In the genomic region with DNA sequence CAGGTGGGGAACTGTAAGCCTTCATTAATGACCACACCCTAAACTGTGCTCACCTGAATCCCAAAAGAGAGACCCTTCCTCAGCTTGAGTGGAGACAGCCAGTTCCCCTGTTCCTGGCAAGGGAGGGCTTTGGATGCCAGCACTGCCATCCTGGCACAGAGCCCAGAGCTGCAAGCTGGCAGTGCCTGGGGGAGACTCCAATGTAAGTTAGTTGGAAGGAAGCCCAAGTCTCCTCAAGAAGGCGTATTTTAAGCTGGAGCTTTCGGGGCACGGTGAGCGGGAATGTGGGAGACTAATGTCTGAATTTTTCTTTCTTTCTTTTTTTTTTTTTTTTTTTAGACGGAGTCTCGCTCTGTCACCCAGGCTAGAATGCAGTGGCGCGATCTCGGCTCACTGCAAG, we compare ENCODE assay signal across 12 cellular contexts. TPM values are rescaled to one million over a fixed set of nuclear protein-coding genes. Genes with fewer than 3 reads are reported as not detected.
DNase-seq lines count a peak whose midpoint lies in the region; ATAC-seq, FAIRE-seq and TF ChIP-seq lines count a peak whose summit lies in the region.
"Had no signal": no experiment of that assay in that cellular context is flagged by ENCODE, and none has a peak within 500 bp of the region (broad histone marks: within the 10 kb centered on the region; RNA-seq: fewer than 3 reads in every experiment).

No MANE protein-coding gene starts in this region.

- H2BK15ac ChIP-seq in H1 (ENCODE audit: low read length) = no peak overlapping the region

- no peak for TF ChIP-seq POLR2A in heart left ventricle (IDR thresholded peaks at IDR 0.05)
- TF ChIP-seq POLR2A in H1 (IDR thresholded peaks at IDR 0.05; ENCODE audit: control extremely low read depth in 1 of 2, low read depth in 2 of 2, low read length in 2 of 2) = no peak

- DNase-seq in heart left ventricle = peak in 2 of 5 donors; percentile 55 to 74
- no peak for DNase-seq in Right ventricle myocardium inferior (ENCODE audit: missing footprints)
- no peak for DNase-seq in H1 (ENCODE audit: low read depth in 1 of 2, low spot score in 2 of 2)
- DNase-seq in activated CD4-positive, alpha-beta T cell treated with anti-CD3 and anti-CD28 coated beads, Interleukin-2, amount 50 U/mL, for 4 hours = no peak
- no peak for DNase-seq in mesenteric fat pad (ENCODE audit: low spot score)
- no peak for DNase-seq in effector CD4-positive, alpha-beta T cell
- DNase-seq: activated effector memory CD4-positive, alpha-beta T cell treated with anti-CD3 and anti-CD28 coated beads, Interleukin-2, amount 50 U/mL, for 16 hours; naive B cell; NCI-H2029 had no signal

- FAIRE-seq in H1 (lab: Jason Lieb, UNC) = no peak

- ATAC-seq in heart left ventricle = no peak
- no peak for ATAC-seq in Right ventricle myocardium inferior
- ATAC-seq in GM19035 (IDR thresholded peaks at IDR 0.05; ENCODE audit: unreplicated experiment) = no peak

- H3K27me3 ChIP-seq in heart left ventricle (no peaks in the 10 kb centered on the region), H1 (replicated peaks in 1 of 4; ENCODE audit: control insufficient read depth in 3 of 4, extremely low read depth in 1 of 4, insufficient read depth in 3 of 4, low read length in 3 of 4) (no peaks in the 10 kb centered on the region; a peak in 1 of 7 replicates)

- H3K36me3 ChIP-seq in heart left ventricle (no peaks in the 10 kb centered on the region), H1 (ENCODE audit: control insufficient read depth in 2 of 4, insufficient read depth in 4 of 4, low read length in 3 of 4) (no peaks in the 10 kb centered on the region)

- H3K4me1 ChIP-seq in heart left ventricle = peaks cover 34 to 81% (median 74%) of the 10 kb centered on the region in 12 donors
- H3K4me1 ChIP-seq in H1 (replicated peaks in 1 of 4; ENCODE audit: control insufficient read depth in 3 of 4, insufficient read depth in 4 of 4, low read length in 3 of 4) = peaks cover 10 to 28% (median 23%) of the 10 kb centered on the region in 4 experiments

- no peaks in the 10 kb centered on the region for H3K9me3 ChIP-seq in heart left ventricle
- no peaks in the 10 kb centered on the region for H3K9me3 ChIP-seq in H1 (ENCODE audit: insufficient read depth in 2 of 2, low read depth in 1 of 2, low read length in 1 of 2)

- H3K27ac ChIP-seq in heart left ventricle = peak overlapping the region; percentile 69 to 100 (median 98)
- H3K27ac ChIP-seq in H1 (ENCODE audit: low read depth, low read length) = no peak overlapping the region

- no peak overlapping the region for H3K4me2 ChIP-seq in H1 (ENCODE audit: insufficient read depth in 1 of 2, low read depth in 2 of 2, low read length in 2 of 2)

- TF ChIP-seq RAD21 in H1 (IDR thresholded peaks at IDR 0.05 in 1 of 2, conservative IDR thresholded peaks at IDR 0.05 in 1 of 2; ENCODE audit: low read depth in 2 of 2, low read length in 2 of 2) = no peak

- H3K23ac ChIP-seq in H1 (ENCODE audit: insufficient read length) = no peak overlapping the region

- no peak for TF ChIP-seq EP300 in H1 (IDR thresholded peaks at IDR 0.05; ENCODE audit: borderline replicate concordance in 1 of 2, low read depth in 2 of 2, low read length in 2 of 2)

- H3K9ac ChIP-seq in H1 (replicated peaks in 1 of 4; ENCODE audit: extremely low read depth in 1 of 4, low read depth in 3 of 4, low read length in 3 of 4) = no peak overlapping the region

- no peak overlapping the region for H2BK120ac ChIP-seq in H1 (replicated peaks; ENCODE audit: low read depth, low read length)

- 58 to 68% (median 66%) methylated on average over 7 to 9 of the region's 9 CpGs for WGBS in heart left ventricle, 4 donors
- 95% methylated on average over 4 of the region's 9 CpGs; no CpG with 5 or more reads in 1 of the 2 experiments for WGBS in H1 (ENCODE audit: extremely low coverage in 1 of 2, insufficient coverage in 1 of 2, insufficient read length in 1 of 2, insufficient replicate concordance in 2 of 2, low coverage in 1 of 2, low lambda C conversion rate in 2 of 2, missing lambda C conversion rate in 1 of 2), 2 experiments

- no peaks in the 10 kb centered on the region for H3K27me3 Mint-ChIP-seq in nephron (ENCODE audit: low read depth)

- CTCF ChIA-PET in H1 (lab: Charles Lee; ENCODE audit: partially characterized antibody) = interaction anchor here (1.1 to 8.5 kb wide), 8 partner anchors 7 to 349 kb away, joined by 3 to 53 read pairs (median 6); no protein-coding TSS in a partner anchor

- H2BK20ac ChIP-seq in H1 (ENCODE audit: low read length) = no peak overlapping the region

- no peak overlapping the region for H4K5ac ChIP-seq in H1 (ENCODE audit: insufficient read length, low read depth, low read length)

- POLR2A ChIA-PET in H1 (lab: Charles Lee; ENCODE audit: partially characterized antibody) = no interaction called here

- no peak overlapping the region for H2AFZ ChIP-seq in H1 (ENCODE audit: low read length)

- H3K4ac ChIP-seq in H1 (replicated peaks; ENCODE audit: insufficient read length, low read depth, low read length) = peak overlapping the region; percentile 60

- no peak overlapping the region for H4K8ac ChIP-seq in H1 (ENCODE audit: extremely low read depth, insufficient read depth, low read length)

- peak overlapping the region in 3 of 12 donors; percentile 1 to 98 (median 93) for H3K4me3 ChIP-seq in heart left ventricle
- no peak overlapping the region for H3K4me3 ChIP-seq in H1 (ENCODE audit: extremely low read depth in 1 of 4, insufficient read depth in 2 of 4, low read depth in 3 of 4, low read length in 4 of 4)

- H3K14ac ChIP-seq in H1 (ENCODE audit: insufficient read length) = no peak overlapping the region

- peaks cover 16% of the 10 kb centered on the region for H3K36me3 Mint-ChIP-seq in nephron (ENCODE audit: low read depth)
- H3K36me3 Mint-ChIP-seq: naive B cell had no signal

- H2AK5ac ChIP-seq in H1 (ENCODE audit: low read depth, low read length) = peak overlapping the region; percentile 33; the same call in 1 of the 2 replicates

- no peak overlapping the region for H4K91ac ChIP-seq in H1 (replicated peaks; ENCODE audit: insufficient read length, low read length)

- H2BK12ac ChIP-seq in H1 (ENCODE audit: low read depth, low read length) = no peak overlapping the region

- no peak for TF ChIP-seq CTCF in heart left ventricle (IDR thresholded peaks at IDR 0.05)
- no peak for TF ChIP-seq CTCF in H1 (IDR thresholded peaks at IDR 0.05; ENCODE audit: control extremely low read depth in 1 of 3, insufficient read depth in 1 of 3, low read depth in 1 of 3, low read length in 3 of 3)
- no peak for TF ChIP-seq CTCF in nephron (IDR thresholded peaks at IDR 0.05; ENCODE audit: unreplicated experiment in 3 of 3)

- H3K27ac Mint-ChIP-seq in nephron = peak overlapping the region; percentile 59 to 91 (median 89)

- peaks cover 62% of the 10 kb centered on the region for H3K4me1 Mint-ChIP-seq in nephron

- H3K23me2 ChIP-seq in H1 (ENCODE audit: low read depth, low read length) = peaks cover 16% of the 10 kb centered on the region; the same call in 1 of the 2 replicates

- no peak overlapping the region for H2BK5ac ChIP-seq in H1 (ENCODE audit: low read depth, low read length)

- H3K79me2 ChIP-seq in H1 (ENCODE audit: control insufficient read depth in 1 of 2, insufficient read depth in 2 of 2, low read length in 2 of 2) = peaks cover 0 to 31% of the 10 kb centered on the region in 2 experiments; a peak in 1 of 4 replicates

- peak overlapping the region; percentile 19 to 78 (median 58) for H3K4me3 Mint-ChIP-seq in nephron

- H3K79me1 ChIP-seq in H1 (ENCODE audit: low read depth, low read length) = no peaks in the 10 kb centered on the region; the same call in none of the 2 replicates

- intact Hi-C loops in heart left ventricle (cut with DNase I) (loop anchor here in 2 of 10 donors (2.0 to 10.0 kb wide), 2 partner anchors 14 to 52 kb away; no protein-coding TSS in a partner anchor), Right ventricle myocardium inferior (cut with DNase I) (no loop called here)

- peaks cover 0 to 2% of the 10 kb centered on the region in 2 experiments for H4K20me1 ChIP-seq in H1 (replicated peaks in 1 of 2; ENCODE audit: control insufficient read depth in 1 of 2, insufficient read depth in 2 of 2, low read length in 2 of 2)

- no peak overlapping the region for H3K18ac ChIP-seq in H1 (ENCODE audit: extremely low read depth, low read length)

- no peaks in the 10 kb centered on the region for H3K9me3 Mint-ChIP-seq in nephron
- H3K9me3 Mint-ChIP-seq: naive B cell had no signal

- H3K56ac ChIP-seq in H1 (replicated peaks; ENCODE audit: insufficient read length, low read depth, low read length) = no peak overlapping the region

TF ChIP-seq in H1, 55 proteins besides CTCF, POLR2A, EP300 and RAD21 (continues in another document):
- TF ChIP-seq CTBP2 (IDR thresholded peaks at IDR 0.05; ENCODE audit: borderline replicate concordance, insufficient read depth, insufficient read length, low read length) = no peak
- no peak for TF ChIP-seq TCF12 (IDR thresholded peaks at IDR 0.05; ENCODE audit: low read depth, low read length)
- no peak for TF ChIP-seq TAF1 (IDR thresholded peaks at IDR 0.05; ENCODE audit: low read depth, low read length)

RNA-seq across cellular contexts. Expression of a gene that starts 4.7 kb away (rescaled TPM):
- 100 to 1,000 TPM in 1 of 9 donors, 10 to 100 TPM in 8; 21.8 to 103 (median 37.5) TPM for total RNA-seq in heart left ventricle
- 10 to 100 TPM; 18.6 to 65.3 TPM for polyA plus RNA-seq in heart left ventricle
- total RNA-seq in Right ventricle myocardium inferior = 58.8 TPM
- total RNA-seq in H1 (2021; fragmentation: NEBNext Ultra II Directional; extraction: Animal tissue kit (Norgen Biotek cat#: 25700)) = 12.6 and 13.1 TPM in 2 replicates
- polyA plus RNA-seq in H1 (2011; rRNA removed) = 8.8 and 13.9 TPM in 2 replicates
- 10.7 TPM for polyA plus RNA-seq in H1 (2011; cell fraction: cytosol; rRNA removed)
- 12.2 TPM for polyA plus RNA-seq in H1 (2011; cell fraction: nucleus; rRNA removed)
- polyA plus RNA-seq in H1 (2012, experiment 1 of 2) = 8.2 to 11.6 TPM (median 10.3 TPM) in 4 replicates
- 11.4 TPM for polyA plus RNA-seq in H1 (2012, experiment 2 of 2)
- polyA plus RNA-seq in H1 (2013, experiment 1 of 2) = 6.2 TPM
- 6.5 TPM for polyA plus RNA-seq in H1 (2013, experiment 2 of 2)
- 10.9 and 12.7 TPM in 2 replicates for polyA minus RNA-seq in H1 (2011; rRNA and poly(A)+ RNA removed)
- 13.9 TPM for polyA minus RNA-seq in H1 (2011; cell fraction: cytosol; rRNA and poly(A)+ RNA removed)
- 19.5 TPM for polyA minus RNA-seq in H1 (2011; cell fraction: nucleus; rRNA and poly(A)+ RNA removed)
- total RNA-seq in mesenteric fat pad = 207 TPM

RNA-seq across cellular contexts. Expression of a gene that starts 45.5 kb away (rescaled TPM):
- not detected for total RNA-seq in heart left ventricle
- not detected for polyA plus RNA-seq in heart left ventricle
- total RNA-seq in Right ventricle myocardium inferior = not detected
- total RNA-seq in H1 (2021; fragmentation: NEBNext Ultra II Directional; extraction: Animal tissue kit (Norgen Biotek cat#: 25700)) = not detected in 2 replicates
- 0.28 TPM in 1 of 2 replicates, not detected in the other for polyA plus RNA-seq in H1 (2011; rRNA removed)
- polyA plus RNA-seq in H1 (2011; cell fraction: cytosol; rRNA removed) = not detected
- not detected for polyA plus RNA-seq in H1 (2011; cell fraction: nucleus; rRNA removed)
- polyA plus RNA-seq in H1 (2012, experiment 1 of 2) = not detected in 4 replicates
- not detected for polyA plus RNA-seq in H1 (2012, experiment 2 of 2)
- polyA plus RNA-seq in H1 (2013, experiment 1 of 2) = not detected
- not detected for polyA plus RNA-seq in H1 (2013, experiment 2 of 2)
- polyA minus RNA-seq in H1 (2011; rRNA and poly(A)+ RNA removed) = not detected in 2 replicates
- polyA minus RNA-seq in H1 (2011; cell fraction: cytosol; rRNA and poly(A)+ RNA removed) = not detected
- not detected for polyA minus RNA-seq in H1 (2011; cell fraction: nucleus; rRNA and poly(A)+ RNA removed)
- 0.61 TPM for total RNA-seq in mesenteric fat pad
- total RNA-seq: T-helper 2 cell treated with Interferon-gamma antibody and Interleukin-4, amounts not matched to agents 100 ng/mL and 5 ng/mL, for 36 hours had no signal
